Comparison of ENCODE assay signal across 10 cellular contexts in genomic region chr11:10641314-10642206, GRCh38. TPM values are rescaled to one million over a fixed set of nuclear protein-coding genes. Genes with fewer than 3 reads are reported as not detected.
DNase-seq lines count a peak whose midpoint lies in the region; ATAC-seq and TF ChIP-seq lines count a peak whose summit lies in the region.
"Had no signal": no experiment of that assay in that cellular context is flagged by ENCODE, and none has a peak within 500 bp of the region (broad histone marks: within the 10 kb centered on the region; RNA-seq: fewer than 3 reads in every experiment).

No MANE protein-coding gene starts in this region.

- no peak overlapping the region for H3K4me3 Mint-ChIP-seq in Calu3 (ENCODE audit: low read depth, unreplicated experiment)
- H3K4me3 Mint-ChIP-seq: activated naive CD8-positive, alpha-beta T cell had no signal

- ATAC-seq in GM21526 (IDR thresholded peaks at IDR 0.05; ENCODE audit: low FRiP score, unreplicated experiment) = peak; percentile 78
- ATAC-seq in HG03558 (IDR thresholded peaks at IDR 0.05; ENCODE audit: extremely low read depth, unreplicated experiment) = peak; percentile 57

- H3K27ac Mint-ChIP-seq in Calu3 (ENCODE audit: unreplicated experiment) = no peak overlapping the region
- H3K27ac Mint-ChIP-seq: activated naive CD8-positive, alpha-beta T cell had no signal

- no peak overlapping the region for H3K4me3 ChIP-seq in GM06990 (replicated peaks; ENCODE audit: low read depth, low read length)
- H3K4me3 ChIP-seq in left ventricle myocardium inferior = no peak overlapping the region

- H3K36me3 ChIP-seq in GM06990 (ENCODE audit: control insufficient read depth, insufficient read depth, low read length) (no peaks in the 10 kb centered on the region), left ventricle myocardium inferior (no peaks in the 10 kb centered on the region)

- BruUV-seq in Calu3 (replicated peaks; lab: Mats Ljungman, UMichigan) = no TSS peak

- peaks cover 9% of the 10 kb centered on the region for H3K27me3 Mint-ChIP-seq in Calu3 (ENCODE audit: unreplicated experiment)
- H3K27me3 Mint-ChIP-seq: activated naive CD8-positive, alpha-beta T cell had no signal

- no peaks in the 10 kb centered on the region for H3K9me3 Mint-ChIP-seq in Calu3 (ENCODE audit: low read depth, unreplicated experiment)

- CTCF ChIA-PET in Calu3 (lab: Charles Lee) = no interaction called here

- no peaks in the 10 kb centered on the region for H3K9me3 ChIP-seq in left ventricle myocardium inferior (replicated peaks)
- H3K9me3 ChIP-seq: Caco-2 had no signal

- no peak for TF ChIP-seq CTCF in GM06990 (IDR thresholded peaks at IDR 0.05; ENCODE audit: insufficient read depth, low read length, poor library complexity, severe bottlenecking)
- no peak for TF ChIP-seq CTCF in left ventricle myocardium inferior (IDR thresholded peaks at IDR 0.05; ENCODE audit: borderline replicate concordance)
- TF ChIP-seq CTCF in Calu3 (IDR thresholded peaks at IDR 0.05; ENCODE audit: unreplicated experiment) = no peak

- intact Hi-C loops in left ventricle myocardium inferior (cut with micrococcal nuclease) (no loop called here), Calu3 (cut with micrococcal nuclease; ENCODE audit: unreplicated experiment) (no loop called here)

- no peaks in the 10 kb centered on the region for H3K27me3 ChIP-seq in GM06990 (replicated peaks; ENCODE audit: control insufficient read depth, insufficient read depth, low read length)
- no peaks in the 10 kb centered on the region for H3K27me3 ChIP-seq in left ventricle myocardium inferior (ENCODE audit: low read depth)

- DNase-seq in GM06990 (ENCODE audit: extremely low read depth, insufficient read length) (peak; percentile 70), left ventricle myocardium inferior (no peak), NCI-H2029 treated with DMSO at 0.1 percent for 48 hours (lab: John Stamatoyannopoulos, UW) (no peak), NK-92 (lab: John Stamatoyannopoulos, UW; ENCODE audit: unreplicated experiment) (no peak), Calu3 (no peak)
- no peak for DNase-seq in activated naive CD4-positive, alpha-beta T cell treated with anti-CD3 and anti-CD28 coated beads, Interleukin-2, amount 50 U/mL, for 16 hours
- DNase-seq: Caco-2 had no signal

- no peaks in the 10 kb centered on the region for H3K4me1 Mint-ChIP-seq in Calu3 (ENCODE audit: low read depth, unreplicated experiment)

- H3K36me3 Mint-ChIP-seq in Calu3 (ENCODE audit: insufficient read depth, unreplicated experiment) = no peaks in the 10 kb centered on the region
- H3K36me3 Mint-ChIP-seq: activated naive CD8-positive, alpha-beta T cell had no signal

- H3K4me1 ChIP-seq in left ventricle myocardium inferior = peaks cover 23% of the 10 kb centered on the region
- H3K4me1 ChIP-seq: Caco-2 had no signal

- H3K27ac ChIP-seq in left ventricle myocardium inferior (replicated peaks) = peak overlapping the region; percentile 21

RNA-seq across cellular contexts. Expression of gene IRAG1, which starts 52.0 kb away (rescaled TPM):
- 5.1 TPM for total RNA-seq in left ventricle myocardium inferior
- not detected in 2 replicates for total RNA-seq in Calu3 (2022)
